Comparison of ENCODE assay signal across 9 cellular contexts in genomic region chr22:40204331-40205116, GRCh38. TPM values are rescaled to one million over a fixed set of nuclear protein-coding genes. Genes with fewer than 3 reads are reported as not detected.
DNase-seq lines count a peak whose midpoint lies in the region; ATAC-seq lines count a peak whose summit lies in the region.
"Had no signal": no experiment of that assay in that cellular context is flagged by ENCODE, and none has a peak within 500 bp of the region (broad histone marks: within the 10 kb centered on the region; RNA-seq: fewer than 3 reads in every experiment).

No MANE protein-coding gene starts in this region.

- H3K36me3 ChIP-seq in BLaER1 treated with 17β-estradiol and CSF1 and Interleukin-3, amounts not matched to agents 10 nM and 100 nM, result peaks cover 0 to 23% (median 10%) of the 10 kb centered on the region in 11 experiments; a peak in 9 of 22 replicates

- peak overlapping the region; percentile 41 to 60 for H3K27ac Mint-ChIP-seq in effector memory CD8-positive, alpha-beta T cell
- H3K27ac Mint-ChIP-seq in naive thymus-derived CD8-positive, alpha-beta T cell, result peak overlapping the region; percentile 56 to 94 (median 88)
- H3K27ac Mint-ChIP-seq in T-helper 2 cell treated with Interferon-gamma antibody and Interleukin-4, amounts not matched to agents 5 μg/mL and 100 μg/mL, for 36 hours, result no peak overlapping the region
- H3K27ac Mint-ChIP-seq: type B pancreatic cell had no signal

- no peaks in the 10 kb centered on the region for H3K9me3 Mint-ChIP-seq in effector memory CD8-positive, alpha-beta T cell
- peaks cover 0 to 2% (median 0%) of the 10 kb centered on the region in 9 donors for H3K9me3 Mint-ChIP-seq in naive thymus-derived CD8-positive, alpha-beta T cell
- H3K9me3 Mint-ChIP-seq in T-helper 2 cell treated with Interferon-gamma antibody and Interleukin-4, amounts not matched to agents 5 μg/mL and 100 μg/mL, for 36 hours, result no peaks in the 10 kb centered on the region
- H3K9me3 Mint-ChIP-seq: type B pancreatic cell had no signal

- H3K9me3 ChIP-seq in BLaER1 treated with 17β-estradiol and CSF1 and Interleukin-3, amounts not matched to agents 10 nM and 100 nM (replicated peaks in 1 of 11), result no peaks in the 10 kb centered on the region

- peak overlapping the region in 9 of 11 experiments; percentile 48 to 88 (median 75); a peak in 16 of 22 replicates for H3K4me2 ChIP-seq in BLaER1 treated with 17β-estradiol and CSF1 and Interleukin-3, amounts not matched to agents 10 nM and 100 nM

- peaks cover 5% of the 10 kb centered on the region for H3K36me3 Mint-ChIP-seq in effector memory CD8-positive, alpha-beta T cell (ENCODE audit: insufficient read depth)
- H3K36me3 Mint-ChIP-seq in naive thymus-derived CD8-positive, alpha-beta T cell, result peaks cover 0 to 15% (median 2%) of the 10 kb centered on the region in 3 donors
- peaks cover 7% of the 10 kb centered on the region for H3K36me3 Mint-ChIP-seq in T-helper 2 cell treated with Interferon-gamma antibody and Interleukin-4, amounts not matched to agents 5 μg/mL and 100 μg/mL, for 36 hours (ENCODE audit: low read depth)
- H3K36me3 Mint-ChIP-seq: type B pancreatic cell had no signal

- H3K27me3 ChIP-seq in BLaER1 treated with 17β-estradiol and CSF1 and Interleukin-3, amounts not matched to agents 10 nM and 100 nM, result no peaks in the 10 kb centered on the region

- DNase-seq in NCI-H146 (lab: John Stamatoyannopoulos, UW) (peak; percentile 61), germinal center (ENCODE audit: low spot score) (no peak), ecto neural progenitor cell (ENCODE audit: low spot score) (no peak)
- DNase-seq in effector memory CD8-positive, alpha-beta T cell, result no peak
- no peak for DNase-seq in naive thymus-derived CD8-positive, alpha-beta T cell
- no peak for DNase-seq in T-helper 2 cell treated with Interferon-gamma antibody and Interleukin-4, amounts not matched to agents 5 μg/mL and 100 μg/mL, for 36 hours (ENCODE audit: low spot score)

- H3K4me1 ChIP-seq in BLaER1 treated with 17β-estradiol and CSF1 and Interleukin-3, amounts not matched to agents 10 nM and 100 nM, result peaks cover 56 to 65% (median 60%) of the 10 kb centered on the region in 10 experiments

- ATAC-seq in effector memory CD8-positive, alpha-beta T cell (replicated peaks), result no peak
- no peak for ATAC-seq in naive thymus-derived CD8-positive, alpha-beta T cell
- ATAC-seq in HG03469 (IDR thresholded peaks at IDR 0.05; ENCODE audit: unreplicated experiment), result no peak

- H3K4me3 Mint-ChIP-seq in effector memory CD8-positive, alpha-beta T cell, result no peak overlapping the region
- H3K4me3 Mint-ChIP-seq in naive thymus-derived CD8-positive, alpha-beta T cell, result peak overlapping the region in 8 of 10 donors; percentile 32 to 75 (median 66)
- no peak overlapping the region for H3K4me3 Mint-ChIP-seq in T-helper 2 cell treated with Interferon-gamma antibody and Interleukin-4, amounts not matched to agents 5 μg/mL and 100 μg/mL, for 36 hours
- H3K4me3 Mint-ChIP-seq: type B pancreatic cell had no signal

- H3K4me1 Mint-ChIP-seq in effector memory CD8-positive, alpha-beta T cell (ENCODE audit: low read depth in 2 of 2), result peaks cover 22 to 62% of the 10 kb centered on the region in 2 donors
- peaks cover 31 to 75% (median 62%) of the 10 kb centered on the region in 4 donors for H3K4me1 Mint-ChIP-seq in naive thymus-derived CD8-positive, alpha-beta T cell
- peaks cover 41% of the 10 kb centered on the region for H3K4me1 Mint-ChIP-seq in T-helper 2 cell treated with Interferon-gamma antibody and Interleukin-4, amounts not matched to agents 5 μg/mL and 100 μg/mL, for 36 hours (ENCODE audit: low read depth)

- no peak overlapping the region for H3K27ac ChIP-seq in BLaER1 treated with 17β-estradiol and CSF1 and Interleukin-3, amounts not matched to agents 10 nM and 100 nM

- POLR2A ChIA-PET in naive thymus-derived CD8-positive, alpha-beta T cell (lab: Charles Lee), result interaction anchor here (1.0 kb wide), 1 partner anchor 9 kb away, joined by 5 read pairs; no protein-coding TSS in a partner anchor

- H3K27me3 Mint-ChIP-seq in effector memory CD8-positive, alpha-beta T cell, result no peaks in the 10 kb centered on the region
- no peaks in the 10 kb centered on the region for H3K27me3 Mint-ChIP-seq in naive thymus-derived CD8-positive, alpha-beta T cell
- no peaks in the 10 kb centered on the region for H3K27me3 Mint-ChIP-seq in T-helper 2 cell treated with Interferon-gamma antibody and Interleukin-4, amounts not matched to agents 5 μg/mL and 100 μg/mL, for 36 hours (ENCODE audit: low read depth)
- H3K27me3 Mint-ChIP-seq: type B pancreatic cell had no signal

- H3K9ac ChIP-seq in BLaER1 treated with 17β-estradiol and CSF1 and Interleukin-3, amounts not matched to agents 10 nM and 100 nM, result no peak overlapping the region

- no peak overlapping the region for H3K4me3 ChIP-seq in BLaER1 treated with 17β-estradiol and CSF1 and Interleukin-3, amounts not matched to agents 10 nM and 100 nM

- peaks cover 16 to 98% (median 40%) of the 10 kb centered on the region in 11 experiments; a peak in 19 of 22 replicates for H4K20me1 ChIP-seq in BLaER1 treated with 17β-estradiol and CSF1 and Interleukin-3, amounts not matched to agents 10 nM and 100 nM

RNA-seq across cellular contexts. Expression of gene TNRC6B, which starts 26.8 kb away (rescaled TPM):
- total RNA-seq in naive thymus-derived CD8-positive, alpha-beta T cell, result 100 to 1,000 TPM; 134 to 142 TPM
- polyA plus RNA-seq in naive thymus-derived CD8-positive, alpha-beta T cell, result 100 to 1,000 TPM in 2 of 3 donors, 10 to 100 TPM in 1; 67.3 to 116 (median 115) TPM

Comparison
In these comparisons a context has a peak if more than half of its experiments do, and no peak if none do; other contexts are left out.
1. H3K4me3 Mint-ChIP-seq: peak in naive thymus-derived CD8-positive, alpha-beta T cell (8 of 10); none in effector memory CD8-positive, alpha-beta T cell (0 of 2) and T-helper 2 cell treated with Interferon-gamma antibody and Interleukin-4, amounts not matched to agents 5 μg/mL and 100 μg/mL, for 36 hours (single experiment).